Comparison of ENCODE assay signal across 8 cellular contexts in genomic region chr10:29635711-29636144, GRCh38. TPM values are rescaled to one million over a fixed set of nuclear protein-coding genes. Genes with fewer than 3 reads are reported as not detected.
DNase-seq lines count a peak whose midpoint lies in the region; FAIRE-seq and TF ChIP-seq lines count a peak whose summit lies in the region.

No MANE protein-coding gene starts in this region.

- peak overlapping the region; percentile 75 for H3K4me3 Mint-ChIP-seq in nephron progenitor cell

- no peaks in the 10 kb centered on the region for H3K9me3 ChIP-seq in H1 (ENCODE audit: insufficient read depth in 2 of 2, low read depth in 1 of 2, low read length in 1 of 2)

- peaks cover 9 to 13% (median 11%) of the 10 kb centered on the region in 4 experiments; a peak in 5 of 7 replicates for H3K4me1 ChIP-seq in H1 (replicated peaks in 1 of 4; ENCODE audit: control insufficient read depth in 3 of 4, insufficient read depth in 4 of 4, low read length in 3 of 4)

- WGBS in H1 (ENCODE audit: extremely low coverage in 1 of 2, insufficient coverage in 1 of 2, insufficient read length in 1 of 2, insufficient replicate concordance in 2 of 2, low coverage in 1 of 2, low lambda C conversion rate in 2 of 2, missing lambda C conversion rate in 1 of 2), 2 experiments: 52% methylated on average over 4 of the region's 4 CpGs; no CpG with 5 or more reads in 1 of the 2 experiments

- intact Hi-C loops in head of caudate nucleus (cut with DNase I): no loop called here

- H2BK120ac ChIP-seq in H1 (replicated peaks; ENCODE audit: low read depth, low read length): peak overlapping the region; percentile 18

- no peak for TF ChIP-seq POLR2A in H1 (IDR thresholded peaks at IDR 0.05; ENCODE audit: control extremely low read depth in 1 of 2, low read depth in 2 of 2, low read length in 2 of 2)

- H3K4me2 ChIP-seq in H1 (ENCODE audit: insufficient read depth in 1 of 2, low read depth in 2 of 2, low read length in 2 of 2): no peak overlapping the region; a peak in 1 of 4 replicates

- H3K9ac ChIP-seq in H1 (replicated peaks in 1 of 4; ENCODE audit: extremely low read depth in 1 of 4, low read depth in 3 of 4, low read length in 3 of 4): no peak overlapping the region; a peak in 1 of 7 replicates

- FAIRE-seq in H1 (lab: Jason Lieb, UNC): no peak

- H3K27ac ChIP-seq in H1 (ENCODE audit: low read depth, low read length): no peak overlapping the region

- no peaks in the 10 kb centered on the region for H3K36me3 ChIP-seq in H1 (ENCODE audit: control insufficient read depth in 2 of 4, insufficient read depth in 4 of 4, low read length in 3 of 4)

- no peak overlapping the region for H3K56ac ChIP-seq in H1 (replicated peaks; ENCODE audit: insufficient read length, low read depth, low read length)

- no peak overlapping the region; the same call in 1 of the 2 replicates for H3K18ac ChIP-seq in H1 (ENCODE audit: extremely low read depth, low read length)

- no peaks in the 10 kb centered on the region for H3K23me2 ChIP-seq in H1 (ENCODE audit: low read depth, low read length)

- peak overlapping the region; percentile 29 for H4K5ac ChIP-seq in H1 (ENCODE audit: insufficient read length, low read depth, low read length)

- 0 out of 2 replicates have a peak, but pooled peaks cover 2% of the 10 kb centered on the region for H3K79me1 ChIP-seq in H1 (ENCODE audit: low read depth, low read length)

- H4K20me1 ChIP-seq in H1 (replicated peaks in 1 of 2; ENCODE audit: control insufficient read depth in 1 of 2, insufficient read depth in 2 of 2, low read length in 2 of 2): no peaks in the 10 kb centered on the region

- TF ChIP-seq EP300 in H1 (IDR thresholded peaks at IDR 0.05; ENCODE audit: borderline replicate concordance in 1 of 2, low read depth in 2 of 2, low read length in 2 of 2): no peak

- no peak overlapping the region for H3K14ac ChIP-seq in H1 (ENCODE audit: insufficient read length)

- no peak overlapping the region for H2AFZ ChIP-seq in H1 (ENCODE audit: low read length)

- no peak overlapping the region for H2AK5ac ChIP-seq in H1 (ENCODE audit: low read depth, low read length)

- H3K9me3 Mint-ChIP-seq in nephron progenitor cell: peaks cover 13% of the 10 kb centered on the region

- H3K4ac ChIP-seq in H1 (replicated peaks; ENCODE audit: insufficient read length, low read depth, low read length): no peak overlapping the region

- H3K4me1 Mint-ChIP-seq in nephron progenitor cell: peaks cover 46% of the 10 kb centered on the region

- no peak overlapping the region for H2BK12ac ChIP-seq in H1 (ENCODE audit: low read depth, low read length)

- CTCF ChIA-PET in H1 (lab: Charles Lee; ENCODE audit: partially characterized antibody): interaction anchor here (1.1 to 1.6 kb wide), 4 partner anchors 8 to 51 kb away, joined by 3 to 5 read pairs (median 3); no protein-coding TSS in a partner anchor

- H3K36me3 Mint-ChIP-seq in nephron progenitor cell (ENCODE audit: low read depth): peaks cover 32% of the 10 kb centered on the region

- peak; percentile 9 for DNase-seq in activated naive CD4-positive, alpha-beta T cell treated with Interleukin-2 at 50 U/mL for 16 hours
- DNase-seq in activated naive CD4-positive, alpha-beta T cell treated with anti-CD3 and anti-CD28 coated beads, Interleukin-2, amount 50 U/mL, for 16 hours: no peak
- peak; percentile 25 for DNase-seq in NCI-H69 (lab: John Stamatoyannopoulos, UW)
- no peak for DNase-seq in H1 (ENCODE audit: low read depth in 1 of 2, low spot score in 2 of 2)
- DNase-seq in nephron progenitor cell: peak; percentile 40
- DNase-seq in C1 segment of cervical spinal cord (lab: John Stamatoyannopoulos, UW): no peak
- no peak for DNase-seq in midbrain (lab: John Stamatoyannopoulos, UW)
- no peak for DNase-seq in head of caudate nucleus

- no peak overlapping the region for H4K8ac ChIP-seq in H1 (ENCODE audit: extremely low read depth, insufficient read depth, low read length)

- no peak overlapping the region for H4K91ac ChIP-seq in H1 (replicated peaks; ENCODE audit: insufficient read length, low read length)

- no peak for TF ChIP-seq RAD21 in H1 (IDR thresholded peaks at IDR 0.05 in 1 of 2, conservative IDR thresholded peaks at IDR 0.05 in 1 of 2; ENCODE audit: low read depth in 2 of 2, low read length in 2 of 2)

- no peak for TF ChIP-seq CTCF in H1 (IDR thresholded peaks at IDR 0.05; ENCODE audit: control extremely low read depth in 1 of 3, insufficient read depth in 1 of 3, low read depth in 1 of 3, low read length in 3 of 3)
- TF ChIP-seq CTCF in nephron progenitor cell (IDR thresholded peaks at IDR 0.05): no peak

- POLR2A ChIA-PET in H1 (lab: Charles Lee; ENCODE audit: partially characterized antibody): interaction anchor here (1.4 kb wide), 1 partner anchor 12 kb away, joined by 5 read pairs; no protein-coding TSS in a partner anchor

- peaks cover 3% of the 10 kb centered on the region for H3K27me3 Mint-ChIP-seq in nephron progenitor cell (ENCODE audit: low read depth, poor library complexity)

- peak overlapping the region; percentile 83 for H3K27ac Mint-ChIP-seq in nephron progenitor cell

- peak overlapping the region in 1 of 4 experiments; percentile 18; a peak in 1 of 8 replicates for H3K4me3 ChIP-seq in H1 (ENCODE audit: extremely low read depth in 1 of 4, insufficient read depth in 2 of 4, low read depth in 3 of 4, low read length in 4 of 4)

- H2BK20ac ChIP-seq in H1 (ENCODE audit: low read length): no peak overlapping the region

- H2BK15ac ChIP-seq in H1 (ENCODE audit: low read length): no peak overlapping the region

- H3K27me3 ChIP-seq in H1 (replicated peaks in 1 of 4; ENCODE audit: control insufficient read depth in 3 of 4, extremely low read depth in 1 of 4, insufficient read depth in 3 of 4, low read length in 3 of 4): no peaks in the 10 kb centered on the region

- H3K79me2 ChIP-seq in H1 (ENCODE audit: control insufficient read depth in 1 of 2, insufficient read depth in 2 of 2, low read length in 2 of 2): peaks cover 0 to 4% of the 10 kb centered on the region in 2 experiments; a peak in 1 of 4 replicates

- no peak overlapping the region for H2BK5ac ChIP-seq in H1 (ENCODE audit: low read depth, low read length)

- no peak overlapping the region for H3K23ac ChIP-seq in H1 (ENCODE audit: insufficient read length)

TF ChIP-seq in H1, 55 proteins besides CTCF, POLR2A, EP300 and RAD21:
- TF ChIP-seq CEBPB (IDR thresholded peaks at IDR 0.05; ENCODE audit: low read depth, low read length): no peak
- TF ChIP-seq RFX5 (IDR thresholded peaks at IDR 0.05; ENCODE audit: borderline replicate concordance, low read depth, low read length): no peak
- no peak for TF ChIP-seq KDM4A (IDR thresholded peaks at IDR 0.05; ENCODE audit: low read depth, low read length, severe bottlenecking)

RNA-seq across cellular contexts. Expression of gene SVIL, which starts 1.0 kb away (rescaled TPM):
- total RNA-seq in H1 (2021; fragmentation: NEBNext Ultra II Directional; extraction: Animal tissue kit (Norgen Biotek cat#: 25700)): 15.4 and 16.0 TPM in 2 replicates
- polyA plus RNA-seq in H1 (2011; rRNA removed): 4.3 and 4.7 TPM in 2 replicates
- polyA plus RNA-seq in H1 (2011; cell fraction: cytosol; rRNA removed): 5.3 TPM
- 18.4 TPM for polyA plus RNA-seq in H1 (2011; cell fraction: nucleus; rRNA removed)
- polyA plus RNA-seq in H1 (2012, experiment 1 of 2): 11.8 to 19.5 TPM (median 12.7 TPM) in 4 replicates
- polyA plus RNA-seq in H1 (2012, experiment 2 of 2): 0.76 TPM
- polyA plus RNA-seq in H1 (2013, experiment 1 of 2): 14.1 TPM
- polyA plus RNA-seq in H1 (2013, experiment 2 of 2): 13.6 TPM
- polyA minus RNA-seq in H1 (2011; rRNA and poly(A)+ RNA removed): 12.4 and 14.0 TPM in 2 replicates
- 14.7 TPM for polyA minus RNA-seq in H1 (2011; cell fraction: cytosol; rRNA and poly(A)+ RNA removed)
- polyA minus RNA-seq in H1 (2011; cell fraction: nucleus; rRNA and poly(A)+ RNA removed): 18.8 TPM

Comparison
In these comparisons a context has a peak if more than half of its experiments do, and no peak if none do; other contexts are left out.
1. DNase-seq: peak in activated naive CD4-positive, alpha-beta T cell treated with Interleukin-2 at 50 U/mL for 16 hours (single experiment), NCI-H69 (single experiment) and nephron progenitor cell (single experiment); none in activated naive CD4-positive, alpha-beta T cell treated with anti-CD3 and anti-CD28 coated beads, Interleukin-2, amount 50 U/mL, for 16 hours (single experiment), H1 (0 of 2), C1 segment of cervical spinal cord (0 of 14), midbrain (single experiment) and head of caudate nucleus (0 of 42).